20 cellular contexts compared by ENCODE assay signal in genomic region chr7:156020566-156020965, GRCh38.
DNase-seq lines count a peak whose midpoint lies in the region; ATAC-seq and TF ChIP-seq lines count a peak whose summit lies in the region.
"Had no signal": no experiment of that assay in that cellular context is flagged by ENCODE, and none has a peak within 500 bp of the region (broad histone marks: within the 10 kb centered on the region; RNA-seq: fewer than 3 reads in every experiment).

No MANE protein-coding gene starts in this region.

- peak; percentile 40 for DNase-seq in activated CD8-positive, alpha-beta memory T cell treated with anti-CD3 and anti-CD28 coated beads for 24 hours
- DNase-seq in activated CD8-positive, alpha-beta memory T cell treated with anti-CD3 and anti-CD28 coated beads, Interleukin-2, amount 50 U/mL, for 48 hours, result no peak
- DNase-seq in stimulated activated naive CD8-positive, alpha-beta T cell treated with anti-CD3 and anti-CD28 coated beads, Interleukin-15, amount 100 ng/mL, for 72 hours, result peak in 1 of 2 donors; percentile 7
- DNase-seq in stimulated activated naive CD8-positive, alpha-beta T cell treated with anti-CD3 and anti-CD28 coated beads, Interleukin-15, Interleukin-2, amounts not matched to agents 100 U/mL and 50 U/mL, for 24 hours, result no peak
- DNase-seq in activated naive CD8-positive, alpha-beta T cell treated with anti-CD3 and anti-CD28 coated beads, Interleukin-2, amount 10 ng/mL, durations not matched to agents 7 days and 5 days, result no peak
- peak; percentile 15 for DNase-seq in type B pancreatic cell (ENCODE audit: extremely low spot score, unreplicated experiment)
- no peak for DNase-seq in T1000 (lab: John Stamatoyannopoulos, UW)
- no peak for DNase-seq in DMS153 treated with DMSO at 0.1 percent for 48 hours (lab: John Stamatoyannopoulos, UW; ENCODE audit: unreplicated experiment)
- DNase-seq: Caco-2; CD4-positive, CD25-positive, alpha-beta regulatory T cell; DMS153; DMS79; EL; GDM1; H9 had no signal

- H3K4me3 Mint-ChIP-seq in stimulated activated naive CD8-positive, alpha-beta T cell treated with anti-CD3 and anti-CD28 coated beads, Interleukin-15, amount 100 ng/mL, for 72 hours, result peak overlapping the region; percentile 19 to 37
- H3K4me3 Mint-ChIP-seq in activated naive CD8-positive, alpha-beta T cell treated with anti-CD3 and anti-CD28 coated beads, Interleukin-2, amount 10 ng/mL, durations not matched to agents 7 days and 5 days, result peak overlapping the region; percentile 14
- no peak overlapping the region for H3K4me3 Mint-ChIP-seq in type B pancreatic cell
- H3K4me3 Mint-ChIP-seq: B cell; CD4-positive, CD25-positive, alpha-beta regulatory T cell; CD8-positive, alpha-beta T cell; GM23338; H9 had no signal

- peaks cover 5 to 20% of the 10 kb centered on the region in 2 donors for H3K9me3 Mint-ChIP-seq in stimulated activated naive CD8-positive, alpha-beta T cell treated with anti-CD3 and anti-CD28 coated beads, Interleukin-15, amount 100 ng/mL, for 72 hours
- peaks cover 2% of the 10 kb centered on the region for H3K9me3 Mint-ChIP-seq in activated naive CD8-positive, alpha-beta T cell treated with anti-CD3 and anti-CD28 coated beads, Interleukin-2, amount 10 ng/mL, durations not matched to agents 7 days and 5 days
- H3K9me3 Mint-ChIP-seq in type B pancreatic cell, result no peaks in the 10 kb centered on the region
- H3K9me3 Mint-ChIP-seq: CD8-positive, alpha-beta T cell; GM23338; H9 had no signal

- TF ChIP-seq CTCF in type B pancreatic cell (conservative IDR thresholded peaks at IDR 0.05), result no peak

- POLR2A ChIA-PET in activated naive CD8-positive, alpha-beta T cell treated with anti-CD3 and anti-CD28 coated beads, Interleukin-2, amount 10 ng/mL, durations not matched to agents 7 days and 5 days (lab: Charles Lee), result no interaction called here

- peaks cover 14% of the 10 kb centered on the region for H3K4me1 Mint-ChIP-seq in stimulated activated naive CD8-positive, alpha-beta T cell treated with anti-CD3 and anti-CD28 coated beads, Interleukin-15, amount 100 ng/mL, for 72 hours
- peaks cover 3% of the 10 kb centered on the region for H3K4me1 Mint-ChIP-seq in activated naive CD8-positive, alpha-beta T cell treated with anti-CD3 and anti-CD28 coated beads, Interleukin-2, amount 10 ng/mL, durations not matched to agents 7 days and 5 days
- no peaks in the 10 kb centered on the region for H3K4me1 Mint-ChIP-seq in type B pancreatic cell (ENCODE audit: unreplicated experiment)
- H3K4me1 Mint-ChIP-seq: B cell; CD4-positive, CD25-positive, alpha-beta regulatory T cell had no signal

- peak overlapping the region; percentile 42 to 86 for H3K27ac Mint-ChIP-seq in stimulated activated naive CD8-positive, alpha-beta T cell treated with anti-CD3 and anti-CD28 coated beads, Interleukin-15, amount 100 ng/mL, for 72 hours
- H3K27ac Mint-ChIP-seq in activated naive CD8-positive, alpha-beta T cell treated with anti-CD3 and anti-CD28 coated beads, Interleukin-2, amount 10 ng/mL, durations not matched to agents 7 days and 5 days, result no peak overlapping the region
- H3K27ac Mint-ChIP-seq in type B pancreatic cell, result no peak overlapping the region
- H3K27ac Mint-ChIP-seq: B cell; CD4-positive, CD25-positive, alpha-beta regulatory T cell; CD8-positive, alpha-beta T cell; GM23338; H9 had no signal

- no peaks in the 10 kb centered on the region for H3K36me3 Mint-ChIP-seq in activated naive CD8-positive, alpha-beta T cell treated with anti-CD3 and anti-CD28 coated beads, Interleukin-2, amount 10 ng/mL, durations not matched to agents 7 days and 5 days
- H3K36me3 Mint-ChIP-seq in type B pancreatic cell, result no peaks in the 10 kb centered on the region
- H3K36me3 Mint-ChIP-seq: CD4-positive, CD25-positive, alpha-beta regulatory T cell; CD8-positive, alpha-beta T cell had no signal

- peak; percentile 56 for ATAC-seq in stimulated activated naive CD8-positive, alpha-beta T cell treated with anti-CD3 and anti-CD28 coated beads, Interleukin-15, amount 100 ng/mL, for 72 hours
- no peak for ATAC-seq in stimulated activated naive CD8-positive, alpha-beta T cell treated with anti-CD3 and anti-CD28 coated beads, Interleukin-15, Interleukin-2, amounts not matched to agents 100 U/mL and 50 U/mL, for 24 hours
- no peak for ATAC-seq in activated naive CD8-positive, alpha-beta T cell treated with anti-CD3 and anti-CD28 coated beads, Interleukin-2, amount 10 ng/mL, durations not matched to agents 7 days and 5 days (ENCODE audit: low read depth)
- ATAC-seq: CD8-positive, alpha-beta T cell; GM12878; GM23338; HCT116 had no signal

- H3K27me3 Mint-ChIP-seq in stimulated activated naive CD8-positive, alpha-beta T cell treated with anti-CD3 and anti-CD28 coated beads, Interleukin-15, amount 100 ng/mL, for 72 hours, result no peaks in the 10 kb centered on the region
- H3K27me3 Mint-ChIP-seq in activated naive CD8-positive, alpha-beta T cell treated with anti-CD3 and anti-CD28 coated beads, Interleukin-2, amount 10 ng/mL, durations not matched to agents 7 days and 5 days, result no peaks in the 10 kb centered on the region
- H3K27me3 Mint-ChIP-seq in type B pancreatic cell, result peaks cover 10% of the 10 kb centered on the region
- H3K27me3 Mint-ChIP-seq: CD4-positive, CD25-positive, alpha-beta regulatory T cell had no signal

Comparison
In these comparisons a context has a peak if more than half of its experiments do, and no peak if none do; other contexts are left out.
1. DNase-seq: peak in activated CD8-positive, alpha-beta memory T cell treated with anti-CD3 and anti-CD28 coated beads for 24 hours (single experiment) and type B pancreatic cell (single experiment); none in activated CD8-positive, alpha-beta memory T cell treated with anti-CD3 and anti-CD28 coated beads, Interleukin-2, amount 50 U/mL, for 48 hours (single experiment), stimulated activated naive CD8-positive, alpha-beta T cell treated with anti-CD3 and anti-CD28 coated beads, Interleukin-15, Interleukin-2, amounts not matched to agents 100 U/mL and 50 U/mL, for 24 hours (single experiment), activated naive CD8-positive, alpha-beta T cell treated with anti-CD3 and anti-CD28 coated beads, Interleukin-2, amount 10 ng/mL, durations not matched to agents 7 days and 5 days (single experiment), T1000 (single experiment) and DMS153 treated with DMSO at 0.1 percent for 48 hours (single experiment).
2. H3K27ac Mint-ChIP-seq: peak in stimulated activated naive CD8-positive, alpha-beta T cell treated with anti-CD3 and anti-CD28 coated beads, Interleukin-15, amount 100 ng/mL, for 72 hours (2 of 2); none in activated naive CD8-positive, alpha-beta T cell treated with anti-CD3 and anti-CD28 coated beads, Interleukin-2, amount 10 ng/mL, durations not matched to agents 7 days and 5 days (single experiment) and type B pancreatic cell (single experiment).